In genomic region chr3:130759692-130760338, GRCh38 we compare ENCODE assay signal across 9 cellular contexts. TPM values are rescaled to one million over a fixed set of nuclear protein-coding genes. Genes with fewer than 3 reads are reported as not detected.
A peak's percentile ranks its signal among the peaks of the same experiment; 100 is the strongest.
DNase-seq lines count a peak whose midpoint lies in the region; ATAC-seq and TF ChIP-seq lines count a peak whose summit lies in the region.
"Had no signal": no experiment of that assay in that cellular context is flagged by ENCODE, and none has a peak within 500 bp of the region (broad histone marks: within the 10 kb centered on the region; RNA-seq: fewer than 3 reads in every experiment).

No MANE protein-coding gene starts in this region.

- WGBS in endodermal cell (ENCODE audit: insufficient coverage in 1 of 2, insufficient read length in 1 of 2), 2 experiments: 0 to 2% methylated on average over 1 to 2 of the region's 4 CpGs
- 1 to 2% methylated on average over 4 of the region's 4 CpGs for WGBS in upper lobe of left lung, 2 donors

- no peak for TF ChIP-seq POLR2A in upper lobe of left lung (IDR thresholded peaks at IDR 0.05)

- no peaks in the 10 kb centered on the region for H3K4me1 ChIP-seq in endodermal cell (ENCODE audit: control insufficient read depth, insufficient read depth, low read length)
- no peaks in the 10 kb centered on the region for H3K4me1 ChIP-seq in mucosa of descending colon (ENCODE audit: low read depth)
- no peaks in the 10 kb centered on the region for H3K4me1 ChIP-seq in upper lobe of left lung

- no peak overlapping the region for H3K27ac ChIP-seq in endodermal cell (ENCODE audit: low read depth, low read length)
- no peak overlapping the region for H3K27ac ChIP-seq in upper lobe of left lung

- DNase-seq in BJ (ENCODE audit: low read depth): no peak
- peak; percentile 11 for DNase-seq in NCI-H526 treated with DMSO at 0.1 percent for 48 hours (lab: John Stamatoyannopoulos, UW)
- peak; percentile 70 for DNase-seq in activated CD4-positive, alpha-beta T cell treated with anti-CD3 and anti-CD28 coated beads, Interleukin-2, amount 10 ng/mL, durations not matched to agents 7 days and 5 days
- peak; percentile 72 for DNase-seq in endodermal cell
- DNase-seq in mucosa of descending colon: peak in 1 of 3 donors; percentile 80
- peak in 1 of 2 donors; percentile 60 for DNase-seq in upper lobe of left lung

- intact Hi-C loops in mucosa of descending colon (cut with DNase I, micrococcal nuclease): loop anchor here (2.0 to 5.0 kb wide), 2 partner anchors 132 to 133 kb away; partner anchors contain the start of gene ATP2C1 (in 1 of the 2)

- H3K9ac ChIP-seq in endodermal cell (ENCODE audit: extremely low read depth, low read length, poor library complexity, severe bottlenecking): no peak overlapping the region

- H3K27me3 ChIP-seq in BJ (ENCODE audit: control insufficient read depth, insufficient read depth, low read length) (no peaks in the 10 kb centered on the region), endodermal cell (ENCODE audit: control insufficient read depth, insufficient read depth, low read length, poor library complexity, severe bottlenecking) (no peaks in the 10 kb centered on the region), upper lobe of left lung (no peaks in the 10 kb centered on the region)

- peaks cover 13% of the 10 kb centered on the region for H3K4me1 Mint-ChIP-seq in activated CD4-positive, alpha-beta T cell treated with anti-CD3 and anti-CD28 coated beads, Interleukin-2, amount 10 ng/mL, durations not matched to agents 7 days and 5 days
- no peaks in the 10 kb centered on the region for H3K4me1 Mint-ChIP-seq in endodermal cell

- TF ChIP-seq EP300 in upper lobe of left lung (IDR thresholded peaks at IDR 0.05): no peak

- H3K27me3 Mint-ChIP-seq in activated CD4-positive, alpha-beta T cell treated with anti-CD3 and anti-CD28 coated beads, Interleukin-2, amount 10 ng/mL, durations not matched to agents 7 days and 5 days: peaks cover 1% of the 10 kb centered on the region
- H3K27me3 Mint-ChIP-seq in endodermal cell (ENCODE audit: insufficient read depth): no peaks in the 10 kb centered on the region

- H3K9me3 ChIP-seq in endodermal cell (ENCODE audit: control insufficient read depth, low read length) (no peaks in the 10 kb centered on the region), mucosa of descending colon (no peaks in the 10 kb centered on the region), upper lobe of left lung (no peaks in the 10 kb centered on the region)

- no peak overlapping the region for H3K27ac Mint-ChIP-seq in activated CD4-positive, alpha-beta T cell treated with anti-CD3 and anti-CD28 coated beads, Interleukin-2, amount 10 ng/mL, durations not matched to agents 7 days and 5 days
- no peak overlapping the region for H3K27ac Mint-ChIP-seq in endodermal cell
- H3K27ac Mint-ChIP-seq: IgD-negative memory B cell had no signal

- POLR2A ChIA-PET in BJ (lab: Charles Lee): no interaction called here
- POLR2A ChIA-PET in activated CD4-positive, alpha-beta T cell treated with anti-CD3 and anti-CD28 coated beads, Interleukin-2, amount 10 ng/mL, durations not matched to agents 7 days and 5 days (lab: Charles Lee): interaction anchor here (1.3 kb wide), 1 partner anchor 134 kb away, joined by 3 read pairs; the partner anchor contains the start of gene ATP2C1

- H3K4me3 Mint-ChIP-seq in activated CD4-positive, alpha-beta T cell treated with anti-CD3 and anti-CD28 coated beads, Interleukin-2, amount 10 ng/mL, durations not matched to agents 7 days and 5 days: no peak overlapping the region
- no peak overlapping the region for H3K4me3 Mint-ChIP-seq in endodermal cell
- H3K4me3 Mint-ChIP-seq: IgD-negative memory B cell had no signal

- TF ChIP-seq CTCF in BJ (IDR thresholded peaks at IDR 0.05; ENCODE audit: insufficient read depth, low read depth, low read length) (peak; percentile 82), endodermal cell (conservative IDR thresholded peaks at IDR 0.05) (peak; percentile 96), mucosa of descending colon (IDR thresholded peaks at IDR 0.05) (peak; percentile 42), upper lobe of left lung (IDR thresholded peaks at IDR 0.05) (peak; percentile 49 to 73 (median 68))

- no peak overlapping the region for H3K4me3 ChIP-seq in BJ (ENCODE audit: low read depth, low read length)
- H3K4me3 ChIP-seq in endodermal cell (ENCODE audit: low read length): no peak overlapping the region
- no peak overlapping the region for H3K4me3 ChIP-seq in mucosa of descending colon
- no peak overlapping the region for H3K4me3 ChIP-seq in upper lobe of left lung

- CTCF ChIA-PET in BJ (lab: Yijun Ruan, JAX): interaction anchor here (0.7 to 2.4 kb wide), 8 partner anchors 9 to 195 kb away, joined by 3 to 11 read pairs (median 4); partner anchors contain the start of gene ATP2C1
- CTCF ChIA-PET in activated CD4-positive, alpha-beta T cell treated with anti-CD3 and anti-CD28 coated beads, Interleukin-2, amount 10 ng/mL, durations not matched to agents 7 days and 5 days (lab: Charles Lee): interaction anchor here (0.6 to 1.7 kb wide), 5 partner anchors 13 to 216 kb away, joined by 3 to 13 read pairs (median 3); partner anchors contain the start of genes ATP2C1 and PIK3R4

- ATAC-seq in GM18870 (IDR thresholded peaks at IDR 0.05; ENCODE audit: unreplicated experiment) (peak; percentile 77), HG03520 (IDR thresholded peaks at IDR 0.05; ENCODE audit: unreplicated experiment) (peak; percentile 65), mucosa of descending colon (peak; percentile 85), upper lobe of left lung (ENCODE audit: low FRiP score in 2 of 2) (peak; percentile 75 to 78)

- H3K36me3 Mint-ChIP-seq in activated CD4-positive, alpha-beta T cell treated with anti-CD3 and anti-CD28 coated beads, Interleukin-2, amount 10 ng/mL, durations not matched to agents 7 days and 5 days (ENCODE audit: low read depth): no peaks in the 10 kb centered on the region
- H3K36me3 Mint-ChIP-seq in endodermal cell (ENCODE audit: low read depth): no peaks in the 10 kb centered on the region
- H3K36me3 Mint-ChIP-seq: IgD-negative memory B cell had no signal

- H3K9me3 Mint-ChIP-seq in activated CD4-positive, alpha-beta T cell treated with anti-CD3 and anti-CD28 coated beads, Interleukin-2, amount 10 ng/mL, durations not matched to agents 7 days and 5 days: no peaks in the 10 kb centered on the region
- no peaks in the 10 kb centered on the region for H3K9me3 Mint-ChIP-seq in endodermal cell
- H3K9me3 Mint-ChIP-seq: IgD-negative memory B cell had no signal

- H3K36me3 ChIP-seq in BJ (ENCODE audit: control insufficient read depth, insufficient read depth, low read length) (no peaks in the 10 kb centered on the region), endodermal cell (ENCODE audit: control insufficient read depth, insufficient read depth, low read length) (no peaks in the 10 kb centered on the region), mucosa of descending colon (ENCODE audit: low read depth) (no peaks in the 10 kb centered on the region), upper lobe of left lung (no peaks in the 10 kb centered on the region)

RNA-seq across cellular contexts. Expression of gene PIK3R4, which starts 13.2 kb away (rescaled TPM):
- polyA plus RNA-seq in BJ (2011; rRNA removed): 29.5 and 30.0 TPM in 2 replicates
- 47.5 and 60.3 TPM in 2 replicates for polyA minus RNA-seq in BJ (2011; rRNA and poly(A)+ RNA removed)
- 10 to 100 TPM; 26.0 to 28.7 TPM for total RNA-seq in activated CD4-positive, alpha-beta T cell treated with anti-CD3 and anti-CD28 coated beads, Interleukin-2, amount 10 ng/mL, durations not matched to agents 7 days and 5 days
- 10 to 100 TPM; 40.3 to 41.2 TPM for total RNA-seq in endodermal cell
- polyA plus RNA-seq in endodermal cell (2013, experiment 1 of 2): 28.8 TPM
- polyA plus RNA-seq in endodermal cell (2013, experiment 2 of 2): 32.7 TPM
- total RNA-seq in mucosa of descending colon: 10 to 100 TPM; 20.1 to 27.5 (median 23.6) TPM
- total RNA-seq in upper lobe of left lung: 10 to 100 TPM; 24.6 to 44.2 (median 33.4) TPM

Comparison
In these comparisons a context has a peak if more than half of its experiments do, and no peak if none do; other contexts are left out.
1. CTCF ChIP-seq: peak in every context shown above with its lines; median percentile 96 in endodermal cell; 82 in BJ; 68 in upper lobe of left lung; 42 in mucosa of descending colon.